Comparison of ENCODE assay signal across 19 cellular contexts in the genomic region with DNA sequence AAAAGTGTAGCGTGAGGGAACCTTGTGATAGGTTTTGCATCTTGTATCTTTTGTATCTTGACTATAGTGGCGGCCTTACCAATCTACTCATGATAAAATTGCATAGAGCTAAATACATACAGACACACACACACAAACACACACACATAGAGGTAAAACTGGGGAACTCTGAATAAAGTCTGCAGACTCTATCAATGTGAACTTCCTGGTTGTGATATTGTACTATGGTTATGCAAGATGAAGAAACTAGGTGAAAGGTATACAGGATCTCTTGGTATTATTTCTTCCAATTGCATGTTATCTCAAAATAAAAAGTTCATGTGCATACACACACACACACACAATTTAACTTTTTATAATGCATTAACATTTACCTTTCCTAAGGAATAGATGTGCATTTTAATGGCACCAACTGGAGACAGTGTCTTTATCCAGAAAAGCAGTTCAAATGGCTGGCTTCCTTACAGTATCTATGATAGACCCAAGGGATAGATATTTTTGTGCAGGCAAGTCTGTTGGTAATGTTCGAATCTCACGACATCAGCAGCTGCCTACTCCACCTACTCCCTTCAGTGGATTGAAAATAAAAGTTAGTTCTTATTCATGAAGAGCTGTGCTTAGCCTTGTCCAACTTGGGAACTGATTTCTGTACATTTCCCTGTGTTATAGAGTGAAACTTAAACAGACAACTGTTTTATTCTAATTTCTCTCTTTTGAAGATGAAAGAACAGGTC. TPM values are rescaled to one million over a fixed set of nuclear protein-coding genes. Genes with fewer than 3 reads are reported as not detected.
A peak's percentile ranks its signal among the peaks of the same experiment; 100 is the strongest.
DNase-seq lines count a peak whose midpoint lies in the region; ATAC-seq, FAIRE-seq and TF ChIP-seq lines count a peak whose summit lies in the region.
"Had no signal": no experiment of that assay in that cellular context is flagged by ENCODE, and none has a peak within 500 bp of the region (broad histone marks: within the 10 kb centered on the region; RNA-seq: fewer than 3 reads in every experiment).

No MANE protein-coding gene starts in this region.

- H4K20me1 ChIP-seq in GM23338 (replicated peaks; ENCODE audit: insufficient read depth): no peaks in the 10 kb centered on the region

- no peaks in the 10 kb centered on the region for H3K36me3 ChIP-seq in GM23338 (ENCODE audit: insufficient read depth)
- H3K36me3 ChIP-seq in mesenchymal stem cell (ENCODE audit: control insufficient read depth in 1 of 2, insufficient read depth in 2 of 2, low read depth in 1 of 2, low read length in 2 of 2): no peaks in the 10 kb centered on the region
- H3K36me3 ChIP-seq in small intestine (ENCODE audit: control insufficient read depth in 2 of 2, insufficient read depth in 2 of 2, low read length in 2 of 2): no peaks in the 10 kb centered on the region
- H3K36me3 ChIP-seq in right atrium auricular region: no peaks in the 10 kb centered on the region

- no peak overlapping the region for H3K27ac Mint-ChIP-seq in GM23338
- H3K27ac Mint-ChIP-seq: CD4-positive, alpha-beta T cell had no signal

- H3K9me3 Mint-ChIP-seq in GM23338: no peaks in the 10 kb centered on the region
- H3K9me3 Mint-ChIP-seq: CD4-positive, alpha-beta T cell had no signal

- H3K4me1 ChIP-seq in GM23338 (ENCODE audit: insufficient read depth) (no peaks in the 10 kb centered on the region), mesenchymal stem cell (ENCODE audit: control insufficient read depth, insufficient read depth, low read depth, low read length) (no peaks in the 10 kb centered on the region), small intestine (ENCODE audit: control insufficient read depth in 2 of 2, insufficient read depth in 1 of 2, low read depth in 1 of 2, low read length in 1 of 2) (peaks cover 2 to 3% of the 10 kb centered on the region in 2 donors), right atrium auricular region (no peaks in the 10 kb centered on the region)
- H3K4me1 ChIP-seq: A549 had no signal

- no peak overlapping the region for H2BK5ac ChIP-seq in mesenchymal stem cell (ENCODE audit: low read depth, low read length, poor library complexity, severe bottlenecking)

- no peak overlapping the region for H4K91ac ChIP-seq in mesenchymal stem cell (ENCODE audit: low read length)

- H3K27ac ChIP-seq in GM23338 (ENCODE audit: low read depth) (no peak overlapping the region), mesenchymal stem cell (ENCODE audit: low read length, poor library complexity, severe bottlenecking) (no peak overlapping the region), small intestine (ENCODE audit: low read depth in 1 of 2, low read length in 1 of 2) (no peak overlapping the region), right atrium auricular region (no peak overlapping the region)
- H3K27ac ChIP-seq: 22Rv1, A549, C4-2B, GM23248 had no signal

- no peak overlapping the region for H2BK12ac ChIP-seq in mesenchymal stem cell (ENCODE audit: low read length in 2 of 2)

- H3K9me3 ChIP-seq in mesenchymal stem cell (ENCODE audit: control insufficient read depth, low read length) (no peaks in the 10 kb centered on the region), small intestine (ENCODE audit: control insufficient read depth, low read depth) (no peaks in the 10 kb centered on the region), right atrium auricular region (no peaks in the 10 kb centered on the region)
- H3K9me3 ChIP-seq: A549 had no signal

- in situ Hi-C loops in G401 (cut with HindIII; ENCODE audit: low sequenced_read_pairs): no loop called here

- no peak overlapping the region for H3K4ac ChIP-seq in mesenchymal stem cell (ENCODE audit: low read depth in 1 of 2, low read length in 2 of 2)

- peaks cover 10% of the 10 kb centered on the region for H3K9me2 ChIP-seq in GM23338 (ENCODE audit: insufficient read depth)

- FAIRE-seq in small intestine (lab: Jason Lieb, UNC): no peak
- FAIRE-seq: A549, GM12878, GM19239, H54 had no signal

- H3K4me2 ChIP-seq in GM23338 (no peak overlapping the region), mesenchymal stem cell (ENCODE audit: low read length, poor library complexity, severe bottlenecking) (no peak overlapping the region)
- H3K4me2 ChIP-seq: A549 had no signal

- H3K4me3 Mint-ChIP-seq in GM23338: no peak overlapping the region
- H3K4me3 Mint-ChIP-seq: CD4-positive, alpha-beta T cell had no signal

- no peak overlapping the region for H2BK120ac ChIP-seq in mesenchymal stem cell (ENCODE audit: low read depth, low read length)

- no peaks in the 10 kb centered on the region for H3K79me2 ChIP-seq in GM23338 (replicated peaks; ENCODE audit: insufficient read depth)

- no peak overlapping the region for H2BK15ac ChIP-seq in mesenchymal stem cell (ENCODE audit: low read depth, poor library complexity, severe bottlenecking)

- TF ChIP-seq CTCF in GM23338 (conservative IDR thresholded peaks at IDR 0.05; ENCODE audit: low read depth in 2 of 2) (no peak), right atrium auricular region (IDR thresholded peaks at IDR 0.05) (no peak)

- H3K23ac ChIP-seq in mesenchymal stem cell (ENCODE audit: low read length in 2 of 2): no peak overlapping the region

- H3K79me1 ChIP-seq in mesenchymal stem cell (replicated peaks; ENCODE audit: low read length, poor library complexity, severe bottlenecking): no peaks in the 10 kb centered on the region

- H3K4me3 ChIP-seq in GM23338 (no peak overlapping the region), mesenchymal stem cell (ENCODE audit: insufficient read depth in 1 of 2, low read depth in 1 of 2, low read length in 2 of 2) (no peak overlapping the region), small intestine (ENCODE audit: low read depth in 1 of 2, low read length in 2 of 2) (no peak overlapping the region), right atrium auricular region (no peak overlapping the region)
- H3K4me3 ChIP-seq: A549, GM12878, GM23248 had no signal

- H3K9ac ChIP-seq in mesenchymal stem cell (ENCODE audit: low read length): peak overlapping the region; percentile 28
- H3K9ac ChIP-seq: GM23248 had no signal

- no peaks in the 10 kb centered on the region for H3K36me3 Mint-ChIP-seq in GM23338 (ENCODE audit: low read depth)

- H3K4me1 Mint-ChIP-seq in GM23338: peaks cover 10% of the 10 kb centered on the region; the same call in 2 of the 3 replicates

- no peaks in the 10 kb centered on the region for H3F3A ChIP-seq in GM23338 (replicated peaks; ENCODE audit: low read depth)

- H3K27me3 Mint-ChIP-seq in GM23338 (ENCODE audit: insufficient read depth, low read depth, poor library complexity): peaks cover 3% of the 10 kb centered on the region

- H2AK5ac ChIP-seq in mesenchymal stem cell (ENCODE audit: low read length, severe bottlenecking): no peak overlapping the region

- ATAC-seq in GM23338: no peak
- ATAC-seq in GM21529 (IDR thresholded peaks at IDR 0.05; ENCODE audit: unreplicated experiment): no peak
- ATAC-seq: A549, GM12878 had no signal

- H2AFZ ChIP-seq in GM23338: peak overlapping the region; percentile 47; the same call in 1 of the 2 replicates
- H2AFZ ChIP-seq in mesenchymal stem cell (ENCODE audit: low read depth, low read length): no peak overlapping the region
- H2AFZ ChIP-seq: GM23248 had no signal

- no peak overlapping the region for H3K14ac ChIP-seq in mesenchymal stem cell (ENCODE audit: low read length in 2 of 2)

- DNase-seq in GM23338 (ENCODE audit: low spot score) (no peak), fibroblast of peridontal ligament (ENCODE audit: extremely low read depth) (peak; percentile 40), mesenchymal stem cell (no peak), small intestine (peak; percentile 60), SKM-1 (lab: John Stamatoyannopoulos, UW; ENCODE audit: unreplicated experiment) (no peak), G401 (ENCODE audit: low spot score) (no peak), right atrium auricular region (ENCODE audit: low spot score) (no peak)
- DNase-seq: AML-193; CD4-positive, alpha-beta T cell; DMS79 treated with DMSO at 0.1 percent for 48 hours; GM23248; HCEC 1CT had no signal

- no peak overlapping the region for H4K8ac ChIP-seq in mesenchymal stem cell (ENCODE audit: low read length)

- 87% methylated on average over 3 of the region's 4 CpGs for WGBS in mesenchymal stem cell
- 60 to 71% (median 66%) methylated on average over 4 of the region's 4 CpGs for WGBS in small intestine, 3 donors

- no peak overlapping the region for H3K18ac ChIP-seq in mesenchymal stem cell (ENCODE audit: low read depth in 1 of 2, low read length in 2 of 2)

- H3K27me3 ChIP-seq in GM23338 (ENCODE audit: insufficient read depth) (no peaks in the 10 kb centered on the region), mesenchymal stem cell (ENCODE audit: control insufficient read depth in 1 of 2, insufficient read depth in 1 of 2, low read length in 2 of 2) (no peaks in the 10 kb centered on the region), small intestine (ENCODE audit: control insufficient read depth in 2 of 2, insufficient read depth in 2 of 2, low read length in 2 of 2) (no peaks in the 10 kb centered on the region), right atrium auricular region (no peaks in the 10 kb centered on the region)

TF ChIP-seq in GM23338, 12 proteins besides CTCF, POLR2A, EP300 and RAD21 (continues in another document):
- TF ChIP-seq JUNB (IDR thresholded peaks at IDR 0.05; ENCODE audit: unreplicated experiment): no peak

RNA-seq across cellular contexts. Expression of gene SPRED1, which starts 47.0 kb away (rescaled TPM):
- total RNA-seq in GM23338 (2014; rRNA removed; shearing (Covaris generic)): 44.0 and 44.1 TPM in 2 replicates
- 11.2 and 11.4 TPM in 2 replicates for polyA plus RNA-seq in GM23338 (2016; fragmentation: Nextera tagmentation; extraction: Ambion mirVana)
- 22.0 TPM for polyA plus RNA-seq in mesenchymal stem cell (2013, experiment 1 of 2)
- 23.3 TPM for polyA plus RNA-seq in mesenchymal stem cell (2013, experiment 2 of 2)
- 1 to 10 TPM in 2 of 3 donors, under 1 TPM in 1; 0.89 to 4.0 (median 3.0) TPM for polyA plus RNA-seq in small intestine
- total RNA-seq in G401 (2014; rRNA removed; shearing (Covaris generic)): 8.2 and 17.6 TPM in 2 replicates
- total RNA-seq in right atrium auricular region: 10 to 100 TPM in 1 of 2 donors, 1 to 10 TPM in 1; 9.4 to 10.9 TPM

Comparison
In these comparisons a context has a peak if more than half of its experiments do, and no peak if none do; other contexts are left out.
1. DNase-seq: peak in fibroblast of peridontal ligament (single experiment) and small intestine (single experiment); none in GM23338 (single experiment), mesenchymal stem cell (single experiment), SKM-1 (single experiment), G401 (single experiment) and right atrium auricular region (single experiment).